Comparison of ENCODE assay signal across 11 cellular contexts in genomic region chr6:57108691-57109090, GRCh38. TPM values are rescaled to one million over a fixed set of nuclear protein-coding genes. Genes with fewer than 3 reads are reported as not detected.
DNase-seq lines count a peak whose midpoint lies in the region; ATAC-seq and TF ChIP-seq lines count a peak whose summit lies in the region.
"Had no signal": no experiment of that assay in that cellular context is flagged by ENCODE, and none has a peak within 500 bp of the region (broad histone marks: within the 10 kb centered on the region; RNA-seq: fewer than 3 reads in every experiment).

No MANE protein-coding gene starts in this region.

- peaks cover 3% of the 10 kb centered on the region for H3K36me3 Mint-ChIP-seq in GM23338 (ENCODE audit: low read depth)

- no peak overlapping the region for H2AFZ ChIP-seq in GM23338

- peaks cover 17% of the 10 kb centered on the region for H3K4me1 Mint-ChIP-seq in GM23338

- H3K4me1 ChIP-seq in GM23338 (ENCODE audit: insufficient read depth), result peaks cover 20% of the 10 kb centered on the region

- no peaks in the 10 kb centered on the region for H3K9me3 Mint-ChIP-seq in GM23338
- H3K9me3 Mint-ChIP-seq: central memory CD8-positive, alpha-beta T cell had no signal

- H3K27ac Mint-ChIP-seq in GM23338, result peak overlapping the region; percentile 33

- H3K4me3 ChIP-seq in GM23338, result no peak overlapping the region
- H3K4me3 ChIP-seq: mucosa of descending colon had no signal

- peak; percentile 94 for ATAC-seq in GM18909 (IDR thresholded peaks at IDR 0.05; ENCODE audit: poor library complexity, unreplicated experiment)
- no peak for ATAC-seq in GM23338
- ATAC-seq in HG03432 (IDR thresholded peaks at IDR 0.05; ENCODE audit: unreplicated experiment), result peak; percentile 96
- ATAC-seq: mucosa of descending colon had no signal

- H3K79me2 ChIP-seq in GM23338 (replicated peaks; ENCODE audit: insufficient read depth), result peaks cover 60% of the 10 kb centered on the region

- H3K27me3 Mint-ChIP-seq in GM23338 (ENCODE audit: insufficient read depth, low read depth, poor library complexity), result no peaks in the 10 kb centered on the region
- H3K27me3 Mint-ChIP-seq: central memory CD8-positive, alpha-beta T cell had no signal

- DNase-seq in GM23338 (ENCODE audit: low spot score), result no peak
- peak; percentile 42 for DNase-seq in germinal center (ENCODE audit: low spot score)
- no peak for DNase-seq in DMS79 (lab: John Stamatoyannopoulos, UW)
- DNase-seq in NCI-H146 (lab: John Stamatoyannopoulos, UW), result no peak
- DNase-seq in stimulated activated CD4-positive, alpha-beta T cell treated with anti-CD3 and anti-CD28 coated beads, Interleukin-1b, Interleukin-23, amount 100 ng/mL, for 48 hours, result no peak
- DNase-seq in NCI-H226, result no peak
- DNase-seq: mucosa of descending colon; stimulated activated naive CD4-positive, alpha-beta T cell had no signal

- no peak overlapping the region for H3K27ac ChIP-seq in GM23338 (ENCODE audit: low read depth)

- no peaks in the 10 kb centered on the region for H3K27me3 ChIP-seq in GM23338 (ENCODE audit: insufficient read depth)

- no peaks in the 10 kb centered on the region for H3K9me2 ChIP-seq in GM23338 (ENCODE audit: insufficient read depth)

- H4K20me1 ChIP-seq in GM23338 (replicated peaks; ENCODE audit: insufficient read depth), result 0 out of 2 replicates have a peak, but pooled peaks cover 7% of the 10 kb centered on the region

- H3K4me3 Mint-ChIP-seq in GM23338, result no peak overlapping the region
- H3K4me3 Mint-ChIP-seq: central memory CD8-positive, alpha-beta T cell had no signal

- peak overlapping the region; percentile 27 for H3K4me2 ChIP-seq in GM23338

- H3F3A ChIP-seq in GM23338 (replicated peaks; ENCODE audit: low read depth), result no peaks in the 10 kb centered on the region

- no peaks in the 10 kb centered on the region for H3K36me3 ChIP-seq in GM23338 (ENCODE audit: insufficient read depth)

- no peak for TF ChIP-seq CTCF in GM23338 (conservative IDR thresholded peaks at IDR 0.05; ENCODE audit: low read depth in 2 of 2)

TF ChIP-seq in GM23338, 12 proteins besides CTCF, POLR2A, EP300 and RAD21:
- TF ChIP-seq ZNF462 (CRISPR knock-in tag; IDR thresholded peaks at IDR 0.05) (no peak), JUNB (IDR thresholded peaks at IDR 0.05; ENCODE audit: unreplicated experiment) (no peak), EZH2phosphoT487 (IDR thresholded peaks at IDR 0.05; ENCODE audit: unreplicated experiment) (no peak), EZH2 (IDR thresholded peaks at IDR 0.05; ENCODE audit: low read depth, unreplicated experiment) (no peak), CREB1 (CRISPR knock-in tag; IDR thresholded peaks at IDR 0.05; ENCODE audit: low read depth) (no peak), ZNF114 (CRISPR knock-in tag; IDR thresholded peaks at IDR 0.05) (no peak), POLR2AphosphoS5 (IDR thresholded peaks at IDR 0.05; ENCODE audit: low read depth) (no peak), STAT1 (IDR thresholded peaks at IDR 0.05; ENCODE audit: unreplicated experiment) (no peak), NANOG (IDR thresholded peaks at IDR 0.05; ENCODE audit: borderline replicate concordance) (no peak), ZNF331 (CRISPR knock-in tag; IDR thresholded peaks at IDR 0.05; ENCODE audit: low read depth) (no peak)
- TF ChIP-seq, protein P1, sequence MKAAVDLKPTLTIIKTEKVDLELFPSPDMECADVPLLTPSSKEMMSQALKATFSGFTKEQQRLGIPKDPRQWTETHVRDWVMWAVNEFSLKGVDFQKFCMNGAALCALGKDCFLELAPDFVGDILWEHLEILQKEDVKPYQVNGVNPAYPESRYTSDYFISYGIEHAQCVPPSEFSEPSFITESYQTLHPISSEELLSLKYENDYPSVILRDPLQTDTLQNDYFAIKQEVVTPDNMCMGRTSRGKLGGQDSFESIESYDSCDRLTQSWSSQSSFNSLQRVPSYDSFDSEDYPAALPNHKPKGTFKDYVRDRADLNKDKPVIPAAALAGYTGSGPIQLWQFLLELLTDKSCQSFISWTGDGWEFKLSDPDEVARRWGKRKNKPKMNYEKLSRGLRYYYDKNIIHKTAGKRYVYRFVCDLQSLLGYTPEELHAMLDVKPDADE (IDR thresholded peaks at IDR 0.05), result no peak
- TF ChIP-seq, protein P2, sequence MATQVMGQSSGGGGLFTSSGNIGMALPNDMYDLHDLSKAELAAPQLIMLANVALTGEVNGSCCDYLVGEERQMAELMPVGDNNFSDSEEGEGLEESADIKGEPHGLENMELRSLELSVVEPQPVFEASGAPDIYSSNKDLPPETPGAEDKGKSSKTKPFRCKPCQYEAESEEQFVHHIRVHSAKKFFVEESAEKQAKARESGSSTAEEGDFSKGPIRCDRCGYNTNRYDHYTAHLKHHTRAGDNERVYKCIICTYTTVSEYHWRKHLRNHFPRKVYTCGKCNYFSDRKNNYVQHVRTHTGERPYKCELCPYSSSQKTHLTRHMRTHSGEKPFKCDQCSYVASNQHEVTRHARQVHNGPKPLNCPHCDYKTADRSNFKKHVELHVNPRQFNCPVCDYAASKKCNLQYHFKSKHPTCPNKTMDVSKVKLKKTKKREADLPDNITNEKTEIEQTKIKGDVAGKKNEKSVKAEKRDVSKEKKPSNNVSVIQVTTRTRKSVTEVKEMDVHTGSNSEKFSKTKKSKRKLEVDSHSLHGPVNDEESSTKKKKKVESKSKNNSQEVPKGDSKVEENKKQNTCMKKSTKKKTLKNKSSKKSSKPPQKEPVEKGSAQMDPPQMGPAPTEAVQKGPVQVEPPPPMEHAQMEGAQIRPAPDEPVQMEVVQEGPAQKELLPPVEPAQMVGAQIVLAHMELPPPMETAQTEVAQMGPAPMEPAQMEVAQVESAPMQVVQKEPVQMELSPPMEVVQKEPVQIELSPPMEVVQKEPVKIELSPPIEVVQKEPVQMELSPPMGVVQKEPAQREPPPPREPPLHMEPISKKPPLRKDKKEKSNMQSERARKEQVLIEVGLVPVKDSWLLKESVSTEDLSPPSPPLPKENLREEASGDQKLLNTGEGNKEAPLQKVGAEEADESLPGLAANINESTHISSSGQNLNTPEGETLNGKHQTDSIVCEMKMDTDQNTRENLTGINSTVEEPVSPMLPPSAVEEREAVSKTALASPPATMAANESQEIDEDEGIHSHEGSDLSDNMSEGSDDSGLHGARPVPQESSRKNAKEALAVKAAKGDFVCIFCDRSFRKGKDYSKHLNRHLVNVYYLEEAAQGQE (IDR thresholded peaks at IDR 0.05; ENCODE audit: unreplicated experiment), result no peak

RNA-seq across cellular contexts. Expression of gene ZNF451, which starts 18.7 kb away (rescaled TPM):
- total RNA-seq in GM23338 (2014; rRNA removed; shearing (Covaris generic)), result 50.7 and 54.1 TPM in 2 replicates
- 43.1 and 44.8 TPM in 2 replicates for polyA plus RNA-seq in GM23338 (2016; fragmentation: Nextera tagmentation; extraction: Ambion mirVana)
